In the genomic region with DNA sequence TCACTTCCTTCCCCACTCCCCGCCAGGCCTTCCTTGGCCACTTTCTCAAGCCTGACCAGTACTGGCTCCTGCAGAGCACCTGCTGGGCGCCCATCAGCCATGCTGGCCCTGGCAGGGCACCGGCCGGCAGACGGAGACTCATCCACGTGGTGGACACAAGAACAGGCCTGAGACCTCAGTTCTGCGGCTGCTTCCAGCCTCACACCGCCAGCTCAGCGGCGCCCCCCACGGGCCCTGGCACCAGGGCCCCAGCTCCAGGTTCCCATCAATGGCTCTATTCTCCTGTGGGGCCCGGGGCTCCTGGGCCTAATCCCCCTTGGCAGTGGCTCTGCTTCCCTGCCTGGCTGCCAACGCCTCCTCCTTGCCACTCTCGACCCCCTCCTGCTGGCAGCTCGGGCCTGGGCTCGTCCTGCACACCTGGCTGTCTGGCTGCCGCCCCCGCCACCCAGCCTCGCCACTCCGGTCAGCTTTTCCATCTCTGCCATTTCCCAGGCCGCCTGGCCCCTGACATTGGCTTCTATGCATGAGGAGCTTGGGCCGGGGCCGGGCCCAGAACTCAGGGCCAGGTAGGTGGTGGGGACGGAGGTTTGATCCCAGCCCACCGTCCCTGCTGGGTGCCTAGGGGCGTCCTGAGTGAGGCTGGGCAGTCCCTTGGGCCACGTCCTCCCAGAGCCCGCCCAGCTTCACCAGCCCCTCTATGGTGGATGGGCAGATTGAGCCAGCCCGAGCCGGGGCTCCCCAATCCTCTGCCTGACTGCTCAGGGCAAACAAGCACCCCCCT, we compare ENCODE assay signal across 24 cellular contexts. TPM values are rescaled to one million over a fixed set of nuclear protein-coding genes. Genes with fewer than 3 reads are reported as not detected.
DNase-seq lines count a peak whose midpoint lies in the region; ATAC-seq and TF ChIP-seq lines count a peak whose summit lies in the region.
"Had no signal": no experiment of that assay in that cellular context is flagged by ENCODE, and none has a peak within 500 bp of the region (broad histone marks: within the 10 kb centered on the region; RNA-seq: fewer than 3 reads in every experiment).

No MANE protein-coding gene starts in this region.

- in situ Hi-C loops in GM13977 (cut with MboI; ENCODE audit: low pct_unique_long_range_greater_than_20kb, low sequenced_read_pairs, unreplicated experiment): no loop called here

- no peaks in the 10 kb centered on the region for H3K9me3 Mint-ChIP-seq in Caco-2 (ENCODE audit: unreplicated experiment)
- H3K9me3 Mint-ChIP-seq: brain; stimulated activated naive B cell treated with anti-CD40 and anti-IgM and Interleukin-4, amounts not matched to agents 10 μg/mL and 1 μg/mL and 100 μg/mL, for 72 hours; T-helper 2 cell treated with Interferon-gamma antibody and Interleukin-4, amounts not matched to agents 5 μg/mL and 100 μg/mL, for 36 hours had no signal

- no peak for TF ChIP-seq EP300 in gastroesophageal sphincter (IDR thresholded peaks at IDR 0.05)

- CTCF ChIA-PET in Caco-2 (lab: Charles Lee) (interaction anchor here (1.3 kb wide), 1 partner anchor 93 kb away, joined by 3 read pairs; no protein-coding TSS in a partner anchor), RWPE1 (lab: Yijun Ruan, JAX) (interaction anchor here (0.6 to 1.5 kb wide), 2 partner anchors 93 to 104 kb away, joined by 3 to 6 read pairs; no protein-coding TSS in a partner anchor)

- peak overlapping the region; percentile 66 for H3K27ac Mint-ChIP-seq in Caco-2 (ENCODE audit: unreplicated experiment)
- H3K27ac Mint-ChIP-seq: brain; stimulated activated naive B cell treated with anti-CD40 and anti-IgM and Interleukin-4, amounts not matched to agents 10 μg/mL and 1 μg/mL and 100 μg/mL, for 72 hours; T-helper 2 cell treated with Interferon-gamma antibody and Interleukin-4, amounts not matched to agents 5 μg/mL and 100 μg/mL, for 36 hours had no signal

- peaks cover 28% of the 10 kb centered on the region for H3K36me3 Mint-ChIP-seq in Caco-2 (ENCODE audit: insufficient read depth, unreplicated experiment)

- H3K36me3 ChIP-seq in Caco-2 (ENCODE audit: control insufficient read depth, insufficient read depth, low read length): no peaks in the 10 kb centered on the region; the same call in 1 of the 2 replicates
- peaks cover 0 to 60% of the 10 kb centered on the region in 2 donors for H3K36me3 ChIP-seq in gastroesophageal sphincter

- H3K9me3 ChIP-seq in Caco-2: no peaks in the 10 kb centered on the region
- no peaks in the 10 kb centered on the region for H3K9me3 ChIP-seq in gastroesophageal sphincter
- H3K9me3 ChIP-seq: sigmoid colon, SJSA1, tibial artery had no signal

- H3K4me3 Mint-ChIP-seq in Caco-2 (ENCODE audit: unreplicated experiment): no peak overlapping the region
- H3K4me3 Mint-ChIP-seq: brain; stimulated activated naive B cell treated with anti-CD40 and anti-IgM and Interleukin-4, amounts not matched to agents 10 μg/mL and 1 μg/mL and 100 μg/mL, for 72 hours; T-helper 2 cell treated with Interferon-gamma antibody and Interleukin-4, amounts not matched to agents 5 μg/mL and 100 μg/mL, for 36 hours had no signal

- DNase-seq in Caco-2 (no peak), GM13977 (ENCODE audit: low spot score) (no peak), RWPE1 (ENCODE audit: low spot score) (no peak), AG08395 (ENCODE audit: low spot score) (no peak), inferior parietal cortex (ENCODE audit: extremely low spot score) (no peak), MV-4-11 (lab: John Stamatoyannopoulos, UW) (no peak)
- DNase-seq: activated CD4-positive, CD25-positive, alpha-beta regulatory T cell treated with anti-CD3 and anti-CD28 coated beads, Interleukin-2, amount 50 U/mL, for 72 hours; hypothalamus; KG1; NCI-H1092; NCI-H2029 treated with DMSO at 0.1 percent for 48 hours; NCI-H510A treated with DMSO at 0.1 percent for 48 hours; OCI-M1; sigmoid colon; stimulated activated naive B cell treated with anti-CD40 and anti-IgM and Interleukin-4, amounts not matched to agents 10 μg/mL and 1 μg/mL and 100 μg/mL, for 72 hours; tibial artery had no signal

- intact Hi-C loops in Caco-2 (cut with micrococcal nuclease; ENCODE audit: unreplicated experiment): no loop called here

- H3K27ac ChIP-seq in RWPE1 (peak overlapping the region; percentile 84), gastroesophageal sphincter (peak overlapping the region in 3 of 4 donors; percentile 17 to 48 (median 31))
- H3K27ac ChIP-seq: SJSA1, tibial artery had no signal

- no peak for TF ChIP-seq POLR2A in gastroesophageal sphincter (IDR thresholded peaks at IDR 0.05)

- H3K4me3 ChIP-seq in Caco-2 (ENCODE audit: low read depth, low read length) (no peak overlapping the region), gastroesophageal sphincter (no peak overlapping the region)
- H3K4me3 ChIP-seq: sigmoid colon, SJSA1, tibial artery had no signal

- POLR2A ChIA-PET in Caco-2 (lab: Charles Lee) (interaction anchor here (0.5 kb wide), 1 partner anchor 60 kb away, joined by 3 read pairs; no protein-coding TSS in a partner anchor), RWPE1 (lab: Yijun Ruan, JAX; ENCODE audit: low non-redundant PET) (interaction anchor here (0.8 to 1.1 kb wide), 2 partner anchors 28 to 70 kb away, joined by 3 to 13 read pairs; no protein-coding TSS in a partner anchor)

- ATAC-seq in gastroesophageal sphincter: no peak
- ATAC-seq: stimulated activated naive B cell treated with anti-CD40 and anti-IgM and Interleukin-4, amounts not matched to agents 10 μg/mL and 1 μg/mL and 100 μg/mL, for 72 hours had no signal

- TF ChIP-seq CTCF in Caco-2 (IDR thresholded peaks at IDR 0.05; ENCODE audit: insufficient read depth in 1 of 2, low read depth in 1 of 2, low read length in 1 of 2, severe bottlenecking in 1 of 2, unreplicated experiment in 1 of 2): peak in 1 of 2 experiments; percentile 19
- peak; percentile 14 for TF ChIP-seq CTCF in GM13977 (IDR thresholded peaks at IDR 0.05; ENCODE audit: extremely low read depth, insufficient read depth, missing control alignments)
- TF ChIP-seq CTCF in RWPE1 (conservative IDR thresholded peaks at IDR 0.05; ENCODE audit: low read depth): no peak
- TF ChIP-seq CTCF in gastroesophageal sphincter (IDR thresholded peaks at IDR 0.05): no peak

- H3K4me1 ChIP-seq in Caco-2 (no peaks in the 10 kb centered on the region), gastroesophageal sphincter (peaks cover 0 to 48% (median 7%) of the 10 kb centered on the region in 3 donors)

- no TSS peak for BruUV-seq in Caco-2 (replicated peaks; lab: Mats Ljungman, UMichigan)

- H3K27me3 ChIP-seq in Caco-2 (replicated peaks; ENCODE audit: control insufficient read depth, insufficient read depth, low read length) (no peaks in the 10 kb centered on the region), gastroesophageal sphincter (no peaks in the 10 kb centered on the region)
- H3K27me3 ChIP-seq: sigmoid colon, SJSA1 had no signal

- H3K4me1 Mint-ChIP-seq in Caco-2 (ENCODE audit: low read depth, unreplicated experiment): no peaks in the 10 kb centered on the region

- no peaks in the 10 kb centered on the region for H3K27me3 Mint-ChIP-seq in Caco-2 (ENCODE audit: insufficient read depth, unreplicated experiment)
- H3K27me3 Mint-ChIP-seq: brain had no signal

- 67% methylated on average over 1 of the region's 30 CpGs; no CpG with 5 or more reads in 1 of the 2 donors for WGBS in gastroesophageal sphincter (ENCODE audit: low coverage in 1 of 2), 2 donors

RNA-seq across cellular contexts. Expression of a gene that starts 6.2 kb away (rescaled TPM):
- 272 and 274 TPM in 2 replicates for total RNA-seq in Caco-2 (2022)
- 100 to 1,000 TPM; 244 to 299 (median 265) TPM for total RNA-seq in gastroesophageal sphincter

RNA-seq across cellular contexts. Expression of a gene that starts 7.3 kb away (rescaled TPM):
- total RNA-seq in Caco-2 (2022) (4.7 and 4.8 TPM in 2 replicates), gastroesophageal sphincter (1 to 10 TPM; 5.0 to 9.3 (median 8.0) TPM)

RNA-seq across cellular contexts. Expression of a gene that starts 16.7 kb away (rescaled TPM):
- total RNA-seq in Caco-2 (2022) (5.8 and 7.2 TPM in 2 replicates), gastroesophageal sphincter (10 to 100 TPM in 3 of 4 donors, 1 to 10 TPM in 1; 10.0 to 19.6 (median 15.2) TPM)

RNA-seq across cellular contexts. Expression of a gene that starts 27.0 kb away (rescaled TPM):
- total RNA-seq in Caco-2 (2022): not detected in 2 replicates
- not detected for total RNA-seq in gastroesophageal sphincter
- total RNA-seq: activated CD8-positive, alpha-beta memory T cell treated with anti-CD3 and anti-CD28 coated beads for 36 hours; endothelial cell of umbilical vein; kidney epithelial cell; osteocyte; sigmoid colon; SJSA1 had no signal

RNA-seq across cellular contexts. Expression of a gene that starts 46.1 kb away (rescaled TPM):
- total RNA-seq in Caco-2 (2022): 0.26 and 0.34 TPM in 2 replicates
- 1 to 10 TPM in 2 of 4 donors, under 1 TPM in 1, not detected in 1; 0.12 to 4.8 (median 4.5) TPM for total RNA-seq in gastroesophageal sphincter
- total RNA-seq: activated CD8-positive, alpha-beta memory T cell treated with anti-CD3 and anti-CD28 coated beads for 36 hours; endothelial cell of umbilical vein; osteocyte; SJSA1 had no signal
